ENCODE assay signal across 8 cellular contexts in the genomic region with DNA sequence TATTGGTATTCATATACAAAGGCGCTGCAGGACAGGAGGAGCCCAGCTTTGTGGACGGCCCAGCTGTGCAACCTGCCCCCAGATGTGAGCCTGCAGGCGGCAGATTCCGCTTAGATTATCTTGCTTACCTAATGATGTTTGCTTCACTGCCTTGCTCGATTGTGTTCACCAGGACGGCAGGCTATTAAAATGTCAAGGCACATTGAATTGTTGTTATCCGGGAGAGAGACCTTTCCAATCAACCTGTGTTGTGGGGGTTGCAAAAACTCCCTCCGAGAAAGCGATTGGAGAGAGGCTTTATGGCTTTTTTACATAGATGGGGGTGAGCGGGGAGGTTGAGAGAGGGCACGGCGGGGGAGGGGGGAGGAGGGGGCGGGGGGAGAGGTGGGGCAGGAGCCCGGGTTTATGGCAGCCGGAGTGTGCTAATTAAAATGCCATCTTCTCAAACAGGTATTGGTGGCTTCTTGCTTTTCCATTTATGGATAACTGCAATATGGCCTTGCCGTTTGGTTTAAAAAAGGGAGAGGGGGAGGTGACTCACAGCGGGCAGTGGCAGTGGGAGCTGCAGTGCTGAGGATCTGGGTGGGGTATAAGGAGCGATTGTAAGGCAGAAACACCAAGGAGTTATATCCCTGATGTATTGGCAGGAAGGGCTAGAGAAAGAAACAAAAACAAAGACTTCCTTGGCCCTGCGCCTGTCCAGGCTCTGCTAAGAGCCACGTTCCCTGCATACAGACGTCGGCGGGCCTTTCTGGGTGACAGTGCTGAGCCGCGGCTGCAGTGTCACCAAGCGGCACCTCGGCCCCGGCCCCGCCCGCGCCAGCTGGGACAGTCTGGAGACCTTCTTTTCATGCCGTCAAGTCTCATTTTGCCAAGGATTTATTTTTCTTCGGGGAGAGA.
DNase-seq lines count a peak whose midpoint lies in the region; ATAC-seq and TF ChIP-seq lines count a peak whose summit lies in the region.

No MANE protein-coding gene starts in this region.

- no peaks in the 10 kb centered on the region for H3K36me3 ChIP-seq in lower lobe of right lung

- H3K4me1 ChIP-seq in lower lobe of right lung: peaks cover 14% of the 10 kb centered on the region

- ATAC-seq in GM18861 (IDR thresholded peaks at IDR 0.05; ENCODE audit: unreplicated experiment) (peak; percentile 59), HG03066 (IDR thresholded peaks at IDR 0.05; ENCODE audit: low read depth, unreplicated experiment) (peak; percentile 76), lower lobe of right lung (peak; percentile 90 to 91)

- peaks cover 5% of the 10 kb centered on the region for H3K36me3 Mint-ChIP-seq in activated CD4-positive, alpha-beta memory T cell treated with anti-CD3 and anti-CD28 coated beads for 36 hours

- H3K27me3 ChIP-seq in AG04450 (ENCODE audit: control insufficient read depth, insufficient read depth, low read length) (peaks cover 13% of the 10 kb centered on the region), lower lobe of right lung (ENCODE audit: low read depth) (no peaks in the 10 kb centered on the region)

- TF ChIP-seq CTCF in AG04450 (IDR thresholded peaks at IDR 0.05; ENCODE audit: low read depth, low read length) (no peak), lower lobe of right lung (IDR thresholded peaks at IDR 0.05) (no peak)

- H3K9me3 ChIP-seq in AG04450 (ENCODE audit: control insufficient read depth, insufficient read depth, low read length): no peaks in the 10 kb centered on the region; the same call in 1 of the 2 replicates
- no peaks in the 10 kb centered on the region for H3K9me3 ChIP-seq in lower lobe of right lung

- H3K4me3 ChIP-seq in AG04450 (ENCODE audit: low read depth, low read length): peak overlapping the region; percentile 72
- H3K4me3 ChIP-seq in lower lobe of right lung: peak overlapping the region; percentile 79

- H3K27me3 Mint-ChIP-seq in activated CD4-positive, alpha-beta memory T cell treated with anti-CD3 and anti-CD28 coated beads for 36 hours: no peaks in the 10 kb centered on the region

- H3K27ac ChIP-seq in AG04450 (ENCODE audit: low read depth, low read length) (peak overlapping the region; percentile 70), lower lobe of right lung (peak overlapping the region; percentile 79)

- POLR2A ChIA-PET in AG04450 (lab: Yijun Ruan, JAX): no interaction called here
- POLR2A ChIA-PET in activated CD4-positive, alpha-beta memory T cell treated with anti-CD3 and anti-CD28 coated beads for 36 hours (lab: Charles Lee): interaction anchor here (0.9 to 1.3 kb wide), 2 partner anchors 9 to 96 kb away, joined by 3 to 4 read pairs; no protein-coding TSS in a partner anchor

- H3K4me1 Mint-ChIP-seq in activated CD4-positive, alpha-beta memory T cell treated with anti-CD3 and anti-CD28 coated beads for 36 hours (ENCODE audit: low read depth): peaks cover 11% of the 10 kb centered on the region

- CTCF ChIA-PET in AG04450 (lab: Charles Lee): interaction anchor here (1.1 to 1.8 kb wide), 2 partner anchors 139 to 182 kb away, joined by 3 to 8 read pairs; no protein-coding TSS in a partner anchor
- CTCF ChIA-PET in activated CD4-positive, alpha-beta memory T cell treated with anti-CD3 and anti-CD28 coated beads for 36 hours (lab: Charles Lee): interaction anchor here (1.1 to 2.2 kb wide), 4 partner anchors 37 to 371 kb away, joined by 3 to 7 read pairs (median 5); partner anchors contain the start of gene DDX18

- intact Hi-C loops in activated CD4-positive, alpha-beta memory T cell treated with anti-CD3 and anti-CD28 coated beads for 36 hours (cut with micrococcal nuclease): loop anchor here (1.0 to 5.0 kb wide), 7 partner anchors 8 to 1182 kb away; partner anchors contain the start of genes C2orf76, CCDC93, DBI and DDX18
- intact Hi-C loops in lower lobe of right lung (cut with DNase I): no loop called here

- H3K9me3 Mint-ChIP-seq in activated CD4-positive, alpha-beta memory T cell treated with anti-CD3 and anti-CD28 coated beads for 36 hours: no peaks in the 10 kb centered on the region

- peak overlapping the region; percentile 94 for H3K27ac Mint-ChIP-seq in activated CD4-positive, alpha-beta memory T cell treated with anti-CD3 and anti-CD28 coated beads for 36 hours

- DNase-seq in AG04450 (ENCODE audit: low read depth, low spot score) (no peak), NCI-H2171 treated with DMSO at 0.1 percent for 48 hours (lab: John Stamatoyannopoulos, UW) (peak; percentile 93), lower lobe of right lung (peak; percentile 80)
- DNase-seq in activated CD4-positive, alpha-beta memory T cell treated with anti-CD3 and anti-CD28 coated beads for 36 hours: peak; percentile 76
- DNase-seq in effector CD4-positive, alpha-beta T cell: peak; percentile 21
- peak in 2 of 3 experiments; percentile 11 to 55 for DNase-seq in stimulated activated CD4-positive, alpha-beta T cell treated with anti-CD3 and anti-CD28 coated beads, TNF-alpha, amount 100 ng/mL, for 24 hours (ENCODE audit: low read depth in 3 of 3)

- peak overlapping the region; percentile 93 for H3K4me3 Mint-ChIP-seq in activated CD4-positive, alpha-beta memory T cell treated with anti-CD3 and anti-CD28 coated beads for 36 hours
